Comparison of ENCODE assay signal across 1 cellular context in the genomic region with DNA sequence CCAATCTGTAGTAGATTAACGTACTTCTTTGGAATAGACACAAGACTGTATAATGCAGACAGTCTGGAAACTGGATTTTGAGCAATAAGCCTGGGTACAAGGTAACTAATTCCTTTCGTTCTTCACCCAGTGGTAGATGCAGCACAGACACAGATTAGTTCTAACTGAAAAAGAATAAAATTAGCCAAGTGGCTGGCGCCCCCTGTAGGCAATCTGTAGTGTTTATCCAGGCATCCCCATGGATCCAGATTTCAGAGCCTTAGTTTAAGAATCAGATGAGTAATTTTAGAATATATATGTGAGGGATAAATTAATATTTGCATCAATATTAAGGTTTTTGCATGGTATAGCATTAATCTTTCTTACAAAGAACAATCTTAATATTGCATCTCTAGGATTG.
TF ChIP-seq lines count a peak whose summit lies in the region.

No MANE protein-coding gene starts in this region.

TF ChIP-seq in H1, 55 proteins besides CTCF, POLR2A, EP300 and RAD21 (continued from another document):
- TF ChIP-seq, protein P1, sequence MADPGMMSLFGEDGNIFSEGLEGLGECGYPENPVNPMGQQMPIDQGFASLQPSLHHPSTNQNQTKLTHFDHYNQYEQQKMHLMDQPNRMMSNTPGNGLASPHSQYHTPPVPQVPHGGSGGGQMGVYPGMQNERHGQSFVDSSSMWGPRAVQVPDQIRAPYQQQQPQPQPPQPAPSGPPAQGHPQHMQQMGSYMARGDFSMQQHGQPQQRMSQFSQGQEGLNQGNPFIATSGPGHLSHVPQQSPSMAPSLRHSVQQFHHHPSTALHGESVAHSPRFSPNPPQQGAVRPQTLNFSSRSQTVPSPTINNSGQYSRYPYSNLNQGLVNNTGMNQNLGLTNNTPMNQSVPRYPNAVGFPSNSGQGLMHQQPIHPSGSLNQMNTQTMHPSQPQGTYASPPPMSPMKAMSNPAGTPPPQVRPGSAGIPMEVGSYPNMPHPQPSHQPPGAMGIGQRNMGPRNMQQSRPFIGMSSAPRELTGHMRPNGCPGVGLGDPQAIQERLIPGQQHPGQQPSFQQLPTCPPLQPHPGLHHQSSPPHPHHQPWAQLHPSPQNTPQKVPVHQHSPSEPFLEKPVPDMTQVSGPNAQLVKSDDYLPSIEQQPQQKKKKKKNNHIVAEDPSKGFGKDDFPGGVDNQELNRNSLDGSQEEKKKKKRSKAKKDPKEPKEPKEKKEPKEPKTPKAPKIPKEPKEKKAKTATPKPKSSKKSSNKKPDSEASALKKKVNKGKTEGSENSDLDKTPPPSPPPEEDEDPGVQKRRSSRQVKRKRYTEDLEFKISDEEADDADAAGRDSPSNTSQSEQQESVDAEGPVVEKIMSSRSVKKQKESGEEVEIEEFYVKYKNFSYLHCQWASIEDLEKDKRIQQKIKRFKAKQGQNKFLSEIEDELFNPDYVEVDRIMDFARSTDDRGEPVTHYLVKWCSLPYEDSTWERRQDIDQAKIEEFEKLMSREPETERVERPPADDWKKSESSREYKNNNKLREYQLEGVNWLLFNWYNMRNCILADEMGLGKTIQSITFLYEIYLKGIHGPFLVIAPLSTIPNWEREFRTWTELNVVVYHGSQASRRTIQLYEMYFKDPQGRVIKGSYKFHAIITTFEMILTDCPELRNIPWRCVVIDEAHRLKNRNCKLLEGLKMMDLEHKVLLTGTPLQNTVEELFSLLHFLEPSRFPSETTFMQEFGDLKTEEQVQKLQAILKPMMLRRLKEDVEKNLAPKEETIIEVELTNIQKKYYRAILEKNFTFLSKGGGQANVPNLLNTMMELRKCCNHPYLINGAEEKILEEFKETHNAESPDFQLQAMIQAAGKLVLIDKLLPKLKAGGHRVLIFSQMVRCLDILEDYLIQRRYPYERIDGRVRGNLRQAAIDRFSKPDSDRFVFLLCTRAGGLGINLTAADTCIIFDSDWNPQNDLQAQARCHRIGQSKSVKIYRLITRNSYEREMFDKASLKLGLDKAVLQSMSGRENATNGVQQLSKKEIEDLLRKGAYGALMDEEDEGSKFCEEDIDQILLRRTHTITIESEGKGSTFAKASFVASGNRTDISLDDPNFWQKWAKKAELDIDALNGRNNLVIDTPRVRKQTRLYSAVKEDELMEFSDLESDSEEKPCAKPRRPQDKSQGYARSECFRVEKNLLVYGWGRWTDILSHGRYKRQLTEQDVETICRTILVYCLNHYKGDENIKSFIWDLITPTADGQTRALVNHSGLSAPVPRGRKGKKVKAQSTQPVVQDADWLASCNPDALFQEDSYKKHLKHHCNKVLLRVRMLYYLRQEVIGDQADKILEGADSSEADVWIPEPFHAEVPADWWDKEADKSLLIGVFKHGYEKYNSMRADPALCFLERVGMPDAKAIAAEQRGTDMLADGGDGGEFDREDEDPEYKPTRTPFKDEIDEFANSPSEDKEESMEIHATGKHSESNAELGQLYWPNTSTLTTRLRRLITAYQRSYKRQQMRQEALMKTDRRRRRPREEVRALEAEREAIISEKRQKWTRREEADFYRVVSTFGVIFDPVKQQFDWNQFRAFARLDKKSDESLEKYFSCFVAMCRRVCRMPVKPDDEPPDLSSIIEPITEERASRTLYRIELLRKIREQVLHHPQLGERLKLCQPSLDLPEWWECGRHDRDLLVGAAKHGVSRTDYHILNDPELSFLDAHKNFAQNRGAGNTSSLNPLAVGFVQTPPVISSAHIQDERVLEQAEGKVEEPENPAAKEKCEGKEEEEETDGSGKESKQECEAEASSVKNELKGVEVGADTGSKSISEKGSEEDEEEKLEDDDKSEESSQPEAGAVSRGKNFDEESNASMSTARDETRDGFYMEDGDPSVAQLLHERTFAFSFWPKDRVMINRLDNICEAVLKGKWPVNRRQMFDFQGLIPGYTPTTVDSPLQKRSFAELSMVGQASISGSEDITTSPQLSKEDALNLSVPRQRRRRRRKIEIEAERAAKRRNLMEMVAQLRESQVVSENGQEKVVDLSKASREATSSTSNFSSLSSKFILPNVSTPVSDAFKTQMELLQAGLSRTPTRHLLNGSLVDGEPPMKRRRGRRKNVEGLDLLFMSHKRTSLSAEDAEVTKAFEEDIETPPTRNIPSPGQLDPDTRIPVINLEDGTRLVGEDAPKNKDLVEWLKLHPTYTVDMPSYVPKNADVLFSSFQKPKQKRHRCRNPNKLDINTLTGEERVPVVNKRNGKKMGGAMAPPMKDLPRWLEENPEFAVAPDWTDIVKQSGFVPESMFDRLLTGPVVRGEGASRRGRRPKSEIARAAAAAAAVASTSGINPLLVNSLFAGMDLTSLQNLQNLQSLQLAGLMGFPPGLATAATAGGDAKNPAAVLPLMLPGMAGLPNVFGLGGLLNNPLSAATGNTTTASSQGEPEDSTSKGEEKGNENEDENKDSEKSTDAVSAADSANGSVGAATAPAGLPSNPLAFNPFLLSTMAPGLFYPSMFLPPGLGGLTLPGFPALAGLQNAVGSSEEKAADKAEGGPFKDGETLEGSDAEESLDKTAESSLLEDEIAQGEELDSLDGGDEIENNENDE (IDR thresholded peaks at IDR 0.05; ENCODE audit: insufficient replicate concordance, low read length), result no peak
- TF ChIP-seq TBP (IDR thresholded peaks at IDR 0.05; ENCODE audit: low read depth, low read length), result no peak
- TF ChIP-seq, protein P2, sequence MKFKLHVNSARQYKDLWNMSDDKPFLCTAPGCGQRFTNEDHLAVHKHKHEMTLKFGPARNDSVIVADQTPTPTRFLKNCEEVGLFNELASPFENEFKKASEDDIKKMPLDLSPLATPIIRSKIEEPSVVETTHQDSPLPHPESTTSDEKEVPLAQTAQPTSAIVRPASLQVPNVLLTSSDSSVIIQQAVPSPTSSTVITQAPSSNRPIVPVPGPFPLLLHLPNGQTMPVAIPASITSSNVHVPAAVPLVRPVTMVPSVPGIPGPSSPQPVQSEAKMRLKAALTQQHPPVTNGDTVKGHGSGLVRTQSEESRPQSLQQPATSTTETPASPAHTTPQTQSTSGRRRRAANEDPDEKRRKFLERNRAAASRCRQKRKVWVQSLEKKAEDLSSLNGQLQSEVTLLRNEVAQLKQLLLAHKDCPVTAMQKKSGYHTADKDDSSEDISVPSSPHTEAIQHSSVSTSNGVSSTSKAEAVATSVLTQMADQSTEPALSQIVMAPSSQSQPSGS (IDR thresholded peaks at IDR 0.05; ENCODE audit: low read length), result no peak
